15 cellular contexts compared by ENCODE assay signal in genomic region chr4:119099227-119099910, GRCh38. TPM values are rescaled to one million over a fixed set of nuclear protein-coding genes. Genes with fewer than 3 reads are reported as not detected.
A peak's percentile ranks its signal among the peaks of the same experiment; 100 is the strongest.
DNase-seq lines count a peak whose midpoint lies in the region; ATAC-seq and TF ChIP-seq lines count a peak whose summit lies in the region.
"Had no signal": no experiment of that assay in that cellular context is flagged by ENCODE, and none has a peak within 500 bp of the region (broad histone marks: within the 10 kb centered on the region; RNA-seq: fewer than 3 reads in every experiment).

No MANE protein-coding gene starts in this region.

- peak; percentile 71 to 84 for TF ChIP-seq EP300 in tibial nerve (IDR thresholded peaks at IDR 0.05)

- H3K27me3 ChIP-seq in adipocyte (replicated peaks; ENCODE audit: control insufficient read depth, insufficient read depth, low read length) (no peaks in the 10 kb centered on the region), heart left ventricle (no peaks in the 10 kb centered on the region), tibial nerve (no peaks in the 10 kb centered on the region)
- H3K27me3 ChIP-seq: testis had no signal

- intact Hi-C loops in heart left ventricle (cut with DNase I): loop anchor here in 2 of 10 donors (5.0 kb wide), 2 partner anchors 47 to 183 kb away; no protein-coding TSS in a partner anchor

- peak overlapping the region; percentile 68 for H3K9ac ChIP-seq in adipocyte (ENCODE audit: low read length)

- H3K27ac ChIP-seq in heart left ventricle: peak overlapping the region in 4 of 12 donors; percentile 14 to 47 (median 36)
- peak overlapping the region in 3 of 4 donors; percentile 10 to 78 (median 76) for H3K27ac ChIP-seq in tibial nerve
- H3K27ac ChIP-seq: lower lobe of right lung, testis had no signal

- H3K4me1 ChIP-seq in adipocyte (ENCODE audit: control insufficient read depth, insufficient read depth, low read length) (peaks cover 42% of the 10 kb centered on the region), heart left ventricle (peaks cover 0 to 49% (median 32%) of the 10 kb centered on the region in 12 donors), tibial nerve (peaks cover 0 to 72% (median 22%) of the 10 kb centered on the region in 4 donors)
- H3K4me1 ChIP-seq: testis had no signal

- TF ChIP-seq CTCF in heart left ventricle (IDR thresholded peaks at IDR 0.05): no peak
- TF ChIP-seq CTCF in tibial nerve (IDR thresholded peaks at IDR 0.05): no peak

- TF ChIP-seq POLR2A in heart left ventricle (IDR thresholded peaks at IDR 0.05) (no peak), tibial nerve (IDR thresholded peaks at IDR 0.05) (no peak)

- H3K9me3 ChIP-seq in adipocyte (ENCODE audit: control insufficient read depth, low read length): no peaks in the 10 kb centered on the region
- H3K9me3 ChIP-seq in heart left ventricle: no peaks in the 10 kb centered on the region
- H3K9me3 ChIP-seq in tibial nerve: no peaks in the 10 kb centered on the region
- H3K9me3 ChIP-seq: lower lobe of right lung, spleen, testis had no signal

- H3K4me3 ChIP-seq in adipocyte (ENCODE audit: low read length) (peak overlapping the region; percentile 15), heart left ventricle (no peak overlapping the region), tibial nerve (no peak overlapping the region)
- H3K4me3 ChIP-seq: GM23338, lower lobe of right lung, spleen, testis had no signal

- peak; percentile 71 for DNase-seq in HCEC 1CT
- DNase-seq in adipocyte (ENCODE audit: low read depth): peak; percentile 82
- no peak for DNase-seq in heart left ventricle
- DNase-seq in tibial nerve (ENCODE audit: low spot score in 2 of 2): no peak
- no peak for DNase-seq in activated CD4-positive, alpha-beta T cell treated with anti-CD3 and anti-CD28 coated beads, Interleukin-2, amount 50 U/mL, for 4 hours
- no peak for DNase-seq in NCI-H1105 (lab: John Stamatoyannopoulos, UW)
- DNase-seq in cerebellar nuclear complex (lab: John Stamatoyannopoulos, UW): no peak
- DNase-seq: activated naive CD8-positive, alpha-beta T cell treated with anti-CD3 and anti-CD28 coated beads, Interleukin-2, amount 10 ng/mL, durations not matched to agents 7 days and 5 days; head of caudate nucleus; lower lobe of right lung; MM.1S; NCI-H510A; spleen; testis had no signal

- 0 to 55% (median 26%) methylated on average over 1 of the region's 1 CpG for WGBS in heart left ventricle, 4 donors
- 37 to 53% methylated on average over 1 of the region's 1 CpG for whole genome bisulfite sequencing in tibial nerve, 2 donors

- peak in 3 of 4 donors; percentile 5 to 43 (median 12) for ATAC-seq in heart left ventricle
- ATAC-seq: GM23338, lower lobe of right lung had no signal

- H3K36me3 ChIP-seq in adipocyte (ENCODE audit: control insufficient read depth, insufficient read depth, low read length, severe bottlenecking): no peaks in the 10 kb centered on the region
- no peaks in the 10 kb centered on the region for H3K36me3 ChIP-seq in heart left ventricle
- H3K36me3 ChIP-seq in tibial nerve: no peaks in the 10 kb centered on the region
- H3K36me3 ChIP-seq: lower lobe of right lung, spleen had no signal

RNA-seq across cellular contexts. Expression of gene MYOZ2, which starts 36.3 kb away (rescaled TPM):
- total RNA-seq in heart left ventricle (1,000 to 10,000 TPM in 1 of 9 donors, 100 to 1,000 TPM in 8; 466 to 1,072 (median 885) TPM), tibial nerve (under 1 TPM in 3 of 4 donors, not detected in 1; 0.21 to 0.30 (median 0.22) TPM)
- 100 to 1,000 TPM; 592 to 872 TPM for polyA plus RNA-seq in heart left ventricle
- total RNA-seq: activated naive CD8-positive, alpha-beta T cell treated with anti-CD3 and anti-CD28 coated beads, Interleukin-2, amount 10 ng/mL, durations not matched to agents 7 days and 5 days; GM23338; lower lobe of right lung had no signal
- polyA plus RNA-seq: GM23338 had no signal

Comparison
In these comparisons a context has a peak if more than half of its experiments do, and no peak if none do; other contexts are left out.
1. DNase-seq: peak in HCEC 1CT (single experiment) and adipocyte (single experiment); none in heart left ventricle (0 of 5), tibial nerve (0 of 2), activated CD4-positive, alpha-beta T cell treated with anti-CD3 and anti-CD28 coated beads, Interleukin-2, amount 50 U/mL, for 4 hours (0 of 2), NCI-H1105 (single experiment) and cerebellar nuclear complex (0 of 2).
2. RNA of gene MYOZ2, which starts 36.3 kb away (total RNA-seq): 466 to 1,072 TPM in heart left ventricle; 0.21 to 0.30 TPM in tibial nerve; every median in the first group is over 100 times any median in the second.